In genomic region chr14:21455912-21456667, GRCh38 we compare ENCODE assay signal across 8 cellular contexts. TPM values are rescaled to one million over a fixed set of nuclear protein-coding genes. Genes with fewer than 3 reads are reported as not detected.
DNase-seq lines count a peak whose midpoint lies in the region; ATAC-seq, FAIRE-seq and TF ChIP-seq lines count a peak whose summit lies in the region.

TSS of gene CHD8 (minus strand) at chr14:21456123. CDS start at chr14:21431643, 24,480 bp downstream.

- H3K36me3 ChIP-seq in urinary bladder (ENCODE audit: insufficient read depth) = no peaks in the 10 kb centered on the region

- WGBS in urinary bladder = under 1% methylated on average over 36 of the region's 36 CpGs

- intact Hi-C loops in T-helper 1 cell treated with Interleukin-12 subunit alpha and Interleukin-12 subunit beta and Interleukin-4 antibody, amounts not matched to agents 30 ng/mL and 1 ng/mL, for 36 hours (cut with micrococcal nuclease) = loop anchor here (1.0 to 2.0 kb wide), 11 partner anchors 19 to 1113 kb away; partner anchors contain the start of genes HNRNPC, METTL3, PARP2 and SUPT16H
- intact Hi-C loops in left cardiac atrium (cut with DNase I) = loop anchor here in 1 of 2 donors (2.0 kb wide), 1 partner anchor 21 kb away; the partner anchor contains the start of genes RAB2B and TOX4

- peak within 1 kb of the TSS; percentile 94 for H3K4me3 Mint-ChIP-seq in progenitor cell of endocrine pancreas (ENCODE audit: low read depth)

- H3K27me3 Mint-ChIP-seq in progenitor cell of endocrine pancreas = no peaks in the 10 kb centered on the region

- peak; percentile 80 for TF ChIP-seq POLR2A in GM12891 (IDR thresholded peaks at IDR 0.05; ENCODE audit: low read depth, low read length)

- H3K4me3 ChIP-seq in urinary bladder (ENCODE audit: low read depth, low read length) = peak within 1 kb of the TSS; percentile 84

- peak; percentile 97 for ATAC-seq in HG02852 (IDR thresholded peaks at IDR 0.05; ENCODE audit: unreplicated experiment)
- peak; percentile 99 to 100 for ATAC-seq in left cardiac atrium

- peak within 1 kb of the TSS; percentile 99 for H3K27ac Mint-ChIP-seq in progenitor cell of endocrine pancreas

- FAIRE-seq in GM12891 (lab: Jason Lieb, UNC) = peak; percentile 99

- H3K9me3 Mint-ChIP-seq in progenitor cell of endocrine pancreas (ENCODE audit: low read depth) = no peaks in the 10 kb centered on the region

- H3K36me3 Mint-ChIP-seq in progenitor cell of endocrine pancreas (ENCODE audit: insufficient read depth) = peaks cover 13% of the 10 kb centered on the region

- H3K27ac ChIP-seq in urinary bladder (ENCODE audit: low read depth) = peak within 1 kb of the TSS; percentile 98

- TF ChIP-seq CTCF in progenitor cell of endocrine pancreas (IDR thresholded peaks at IDR 0.05; ENCODE audit: unreplicated experiment) = peak; percentile 80

- peaks cover 21% of the 10 kb centered on the region for H3K4me1 Mint-ChIP-seq in progenitor cell of endocrine pancreas (ENCODE audit: low read depth)

- DNase-seq in GM12891 (ENCODE audit: insufficient read length, low spot score) (peak; percentile 92), NCI-H146 (lab: John Stamatoyannopoulos, UW) (peak; percentile 99), amniotic stem cell (lab: John Stamatoyannopoulos, UW) (peak; percentile 98), left cardiac atrium (peak; percentile 100), progenitor cell of endocrine pancreas (ENCODE audit: low spot score, unreplicated experiment) (peak; percentile 98)

- peaks cover 2% of the 10 kb centered on the region for H3K4me1 ChIP-seq in urinary bladder (ENCODE audit: insufficient read depth)

TF ChIP-seq in GM12891, 5 proteins besides CTCF, POLR2A, EP300 and RAD21:
- TF ChIP-seq POLR2AphosphoS5 (IDR thresholded peaks at IDR 0.05; ENCODE audit: low read depth, low read length) = peak; percentile 90
- TF ChIP-seq SPI1 (IDR thresholded peaks at IDR 0.05; ENCODE audit: low read depth, low read length) = peak; percentile 26; the same call in 1 of the 2 replicates
- no peak for TF ChIP-seq PAX5 (IDR thresholded peaks at IDR 0.05; ENCODE audit: insufficient read depth, low read length, severe bottlenecking)
- peak; percentile 33; the same call in 1 of the 2 replicates for TF ChIP-seq POU2F2 (IDR thresholded peaks at IDR 0.05; ENCODE audit: low read depth, low read length)
- TF ChIP-seq TAF1 (IDR thresholded peaks at IDR 0.05; ENCODE audit: low read depth, low read length) = peak; percentile 78
TF ChIP-seq in GM12891: peak in this region for 4.

RNA-seq across cellular contexts. Expression of gene CHD8, which starts in this region (rescaled TPM):
- polyA plus RNA-seq in GM12891 (2012; ENCODE audit: low read depth, missing spikeins) = 35.5 TPM
- 135 and 141 TPM in 2 replicates for total RNA-seq in T-helper 1 cell treated with Interleukin-12 subunit alpha and Interleukin-12 subunit beta and Interleukin-4 antibody, amounts not matched to agents 30 ng/mL and 1 ng/mL, for 36 hours
- total RNA-seq in left cardiac atrium (10 to 100 TPM; 36.5 to 38.8 TPM), progenitor cell of endocrine pancreas (147 and 149 TPM in 2 replicates), urinary bladder (65.3 TPM)
- polyA plus RNA-seq in urinary bladder = 29.9 TPM

Comparison
In these comparisons a context has a peak if more than half of its experiments do, and no peak if none do; other contexts are left out.
1. Peak in every context shown above with its lines: DNase-seq, ATAC-seq, H3K4me3 ChIP-seq and H3K27ac ChIP-seq.